Comparison of ENCODE assay signal across 10 cellular contexts in the genomic region with DNA sequence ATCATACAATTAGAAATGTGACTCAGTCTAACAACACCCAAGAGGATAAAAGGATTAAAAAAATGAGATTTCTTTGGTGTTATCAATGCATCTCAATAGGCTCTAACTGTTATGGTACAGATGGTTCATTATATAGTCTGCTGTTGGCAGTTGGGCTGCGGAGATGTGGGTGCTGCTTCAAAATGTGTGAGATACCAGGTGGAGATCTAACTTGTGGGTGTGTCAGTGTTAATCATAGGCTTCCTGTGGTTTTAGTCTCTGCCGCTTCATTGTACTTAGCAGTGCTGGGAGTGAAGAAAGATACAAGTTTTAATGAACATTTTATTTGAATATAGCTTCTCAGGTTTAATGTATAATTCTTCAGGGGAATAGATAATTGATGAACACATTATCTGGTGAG.
DNase-seq lines count a peak whose midpoint lies in the region; ATAC-seq lines count a peak whose summit lies in the region.
"Had no signal": no experiment of that assay in that cellular context is flagged by ENCODE, and none has a peak within 500 bp of the region (broad histone marks: within the 10 kb centered on the region; RNA-seq: fewer than 3 reads in every experiment).

No MANE protein-coding gene starts in this region.

- H3K27ac ChIP-seq in CD4-positive, alpha-beta memory T cell (ENCODE audit: low read depth, low read length): no peak overlapping the region
- no peak overlapping the region for H3K27ac ChIP-seq in Karpas-422 (ENCODE audit: low read length)

- peaks cover 19 to 38% of the 10 kb centered on the region in 2 donors for H3K36me3 Mint-ChIP-seq in CD4-positive, alpha-beta memory T cell
- H3K36me3 Mint-ChIP-seq in activated T-helper 1 cell treated with anti-CD3 and anti-CD28 coated beads, Interleukin-12 subunit alpha, Interleukin-12 subunit beta, Interleukin-2, Interleukin-4 antibody, amounts not matched to agents 30 ng/mL and 10 ng/mL and 1 ng/mL, durations not matched to agents 14 hours and 24 hours and 36 hours (ENCODE audit: low read depth): no peaks in the 10 kb centered on the region

- peak overlapping the region in 7 of 8 donors; percentile 2 to 72 (median 19) for H3K4me3 Mint-ChIP-seq in CD4-positive, alpha-beta memory T cell
- peak overlapping the region; percentile 32 for H3K4me3 Mint-ChIP-seq in activated T-helper 1 cell treated with anti-CD3 and anti-CD28 coated beads, Interleukin-12 subunit alpha, Interleukin-12 subunit beta, Interleukin-2, Interleukin-4 antibody, amounts not matched to agents 30 ng/mL and 10 ng/mL and 1 ng/mL, durations not matched to agents 14 hours and 24 hours and 36 hours

- no peak overlapping the region for H3K4me3 ChIP-seq in CD4-positive, alpha-beta memory T cell (ENCODE audit: low read length in 2 of 2)
- H3K4me3 ChIP-seq in Karpas-422 (ENCODE audit: low read length): no peak overlapping the region

- H3K36me3 ChIP-seq in CD4-positive, alpha-beta memory T cell (ENCODE audit: insufficient read depth, low read length): peaks cover 4% of the 10 kb centered on the region
- H3K36me3 ChIP-seq in Karpas-422 (ENCODE audit: insufficient read depth, low read length): no peaks in the 10 kb centered on the region

- H3K9me2 ChIP-seq in Karpas-422 (replicated peaks; ENCODE audit: insufficient read depth, low read length): no peaks in the 10 kb centered on the region

- no peaks in the 10 kb centered on the region for H3K27me3 ChIP-seq in CD4-positive, alpha-beta memory T cell (ENCODE audit: insufficient read depth, low read length)
- H3K27me3 ChIP-seq in Karpas-422 (ENCODE audit: low read length): no peaks in the 10 kb centered on the region

- CTCF ChIA-PET in CD4-positive, alpha-beta memory T cell (lab: Charles Lee; ENCODE audit: partially characterized antibody): no interaction called here

- no peak overlapping the region for H3K9ac ChIP-seq in Karpas-422 (ENCODE audit: low read length)

- H4K20me1 ChIP-seq in Karpas-422 (ENCODE audit: insufficient read depth, low read depth, low read length): no peaks in the 10 kb centered on the region

- H2AFZ ChIP-seq in Karpas-422 (ENCODE audit: low read length): no peak overlapping the region

- H3K9me3 ChIP-seq in CD4-positive, alpha-beta memory T cell (ENCODE audit: control insufficient read depth in 1 of 2, low read length in 2 of 2): no peaks in the 10 kb centered on the region
- no peaks in the 10 kb centered on the region for H3K9me3 ChIP-seq in Karpas-422 (ENCODE audit: low read length)
- H3K9me3 ChIP-seq: Caco-2 had no signal

- intact Hi-C loops in CD4-positive, alpha-beta memory T cell (cut with micrococcal nuclease): no loop called here
- intact Hi-C loops in activated T-helper 1 cell treated with anti-CD3 and anti-CD28 coated beads, Interleukin-12 subunit alpha, Interleukin-12 subunit beta, Interleukin-2, Interleukin-4 antibody, amounts not matched to agents 30 ng/mL and 10 ng/mL and 1 ng/mL, durations not matched to agents 14 hours and 24 hours and 36 hours (cut with micrococcal nuclease): no loop called here

- POLR2A ChIA-PET in CD4-positive, alpha-beta memory T cell (lab: Charles Lee; ENCODE audit: partially characterized antibody): no interaction called here

- H3K4me2 ChIP-seq in Karpas-422 (ENCODE audit: low read depth, low read length, poor library complexity, severe bottlenecking): no peak overlapping the region

- no peaks in the 10 kb centered on the region for H3K79me2 ChIP-seq in Karpas-422 (ENCODE audit: low read length)

- DNase-seq in CD4-positive, alpha-beta memory T cell: peak in 4 of 5 donors; percentile 9 to 24 (median 18)
- DNase-seq in NCI-H82 treated with DMSO at 0.1 percent for 48 hours (lab: John Stamatoyannopoulos, UW; ENCODE audit: unreplicated experiment): peak; percentile 65
- no peak for DNase-seq in activated T-helper 1 cell treated with anti-CD3 and anti-CD28 coated beads, Interleukin-12 subunit alpha, Interleukin-12 subunit beta, Interleukin-2, Interleukin-4 antibody, amounts not matched to agents 30 ng/mL and 10 ng/mL and 1 ng/mL, durations not matched to agents 14 hours and 24 hours and 36 hours (ENCODE audit: low spot score)
- DNase-seq in occipital lobe (lab: John Stamatoyannopoulos, UW): peak; percentile 6
- no peak for DNase-seq in AG20443 (ENCODE audit: low spot score)
- no peak for DNase-seq in Karpas-422
- DNase-seq in SIG-M5 (lab: John Stamatoyannopoulos, UW): no peak
- DNase-seq: Caco-2 had no signal

- ATAC-seq in HG02840 (IDR thresholded peaks at IDR 0.05; ENCODE audit: low FRiP score, unreplicated experiment): no peak

- H3K27ac Mint-ChIP-seq in CD4-positive, alpha-beta memory T cell: peak overlapping the region in 5 of 7 donors; percentile 2 to 65 (median 10)
- peak overlapping the region; percentile 41 for H3K27ac Mint-ChIP-seq in activated T-helper 1 cell treated with anti-CD3 and anti-CD28 coated beads, Interleukin-12 subunit alpha, Interleukin-12 subunit beta, Interleukin-2, Interleukin-4 antibody, amounts not matched to agents 30 ng/mL and 10 ng/mL and 1 ng/mL, durations not matched to agents 14 hours and 24 hours and 36 hours

- H3K27me3 Mint-ChIP-seq in CD4-positive, alpha-beta memory T cell: no peaks in the 10 kb centered on the region
- H3K27me3 Mint-ChIP-seq in activated T-helper 1 cell treated with anti-CD3 and anti-CD28 coated beads, Interleukin-12 subunit alpha, Interleukin-12 subunit beta, Interleukin-2, Interleukin-4 antibody, amounts not matched to agents 30 ng/mL and 10 ng/mL and 1 ng/mL, durations not matched to agents 14 hours and 24 hours and 36 hours (ENCODE audit: insufficient read depth): no peaks in the 10 kb centered on the region
- H3K27me3 Mint-ChIP-seq: IgD-negative memory B cell had no signal

- H3K4me1 Mint-ChIP-seq in CD4-positive, alpha-beta memory T cell: peaks cover 24 to 27% (median 25%) of the 10 kb centered on the region in 4 donors
- peaks cover 22% of the 10 kb centered on the region for H3K4me1 Mint-ChIP-seq in activated T-helper 1 cell treated with anti-CD3 and anti-CD28 coated beads, Interleukin-12 subunit alpha, Interleukin-12 subunit beta, Interleukin-2, Interleukin-4 antibody, amounts not matched to agents 30 ng/mL and 10 ng/mL and 1 ng/mL, durations not matched to agents 14 hours and 24 hours and 36 hours (ENCODE audit: low read depth)

- H3K9me3 Mint-ChIP-seq in CD4-positive, alpha-beta memory T cell: peaks cover 0 to 2% (median 0%) of the 10 kb centered on the region in 8 donors
- no peaks in the 10 kb centered on the region for H3K9me3 Mint-ChIP-seq in activated T-helper 1 cell treated with anti-CD3 and anti-CD28 coated beads, Interleukin-12 subunit alpha, Interleukin-12 subunit beta, Interleukin-2, Interleukin-4 antibody, amounts not matched to agents 30 ng/mL and 10 ng/mL and 1 ng/mL, durations not matched to agents 14 hours and 24 hours and 36 hours

- peaks cover 15% of the 10 kb centered on the region for H3K4me1 ChIP-seq in CD4-positive, alpha-beta memory T cell (ENCODE audit: insufficient read depth, low read length)
- H3K4me1 ChIP-seq in Karpas-422 (ENCODE audit: low read length): no peaks in the 10 kb centered on the region
- H3K4me1 ChIP-seq: Caco-2 had no signal

Comparison
In these comparisons a context has a peak if more than half of its experiments do, and no peak if none do; other contexts are left out.
1. DNase-seq: peak in CD4-positive, alpha-beta memory T cell (4 of 5), NCI-H82 treated with DMSO at 0.1 percent for 48 hours (single experiment) and occipital lobe (single experiment); none in activated T-helper 1 cell treated with anti-CD3 and anti-CD28 coated beads, Interleukin-12 subunit alpha, Interleukin-12 subunit beta, Interleukin-2, Interleukin-4 antibody, amounts not matched to agents 30 ng/mL and 10 ng/mL and 1 ng/mL, durations not matched to agents 14 hours and 24 hours and 36 hours (single experiment), AG20443 (single experiment), Karpas-422 (single experiment) and SIG-M5 (single experiment).